In the genomic region with DNA sequence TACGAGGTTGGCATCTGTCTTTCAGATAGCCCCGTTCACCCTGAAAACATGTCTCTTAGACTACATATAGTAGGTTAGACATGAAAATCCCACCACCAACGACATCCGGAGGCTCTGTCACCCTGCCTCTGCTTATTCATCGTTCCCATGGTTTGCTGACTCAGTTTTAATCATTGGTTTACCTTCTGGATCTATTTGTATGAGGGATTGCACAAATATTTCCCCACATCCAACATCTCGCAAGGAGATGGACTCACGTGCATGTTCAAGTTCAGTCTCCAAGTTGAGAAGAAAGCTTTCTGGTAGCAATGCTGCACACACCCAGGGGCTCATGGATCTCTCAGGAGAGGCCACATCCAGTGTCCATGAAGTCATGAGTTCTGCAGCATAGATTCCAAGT, we compare ENCODE assay signal across 30 cellular contexts. TPM values are rescaled to one million over a fixed set of nuclear protein-coding genes. Genes with fewer than 3 reads are reported as not detected.
DNase-seq lines count a peak whose midpoint lies in the region; ATAC-seq, FAIRE-seq and TF ChIP-seq lines count a peak whose summit lies in the region.
"Had no signal": no experiment of that assay in that cellular context is flagged by ENCODE, and none has a peak within 500 bp of the region (broad histone marks: within the 10 kb centered on the region; RNA-seq: fewer than 3 reads in every experiment).

No MANE protein-coding gene starts in this region.

- no peaks in the 10 kb centered on the region for H4K20me1 ChIP-seq in Karpas-422 (ENCODE audit: insufficient read depth, low read depth, low read length)
- no peaks in the 10 kb centered on the region for H4K20me1 ChIP-seq in keratinocyte (ENCODE audit: control insufficient read depth, extremely low read depth, insufficient read depth, low read length)

- H3K4me3 ChIP-seq in Karpas-422 (ENCODE audit: low read length) (no peak overlapping the region), bronchial epithelial cell (ENCODE audit: low read depth, low read length) (no peak overlapping the region), keratinocyte (ENCODE audit: control insufficient read depth in 2 of 3, extremely low read depth in 1 of 3, insufficient read depth in 2 of 3, low read depth in 1 of 3, low read length in 3 of 3) (no peak overlapping the region), ascending aorta (no peak overlapping the region)
- H3K4me3 ChIP-seq: gastroesophageal sphincter, SJCRH30, spleen, testis, uterus had no signal

- DNase-seq in Daoy (ENCODE audit: low read depth) = peak; percentile 4
- peak; percentile 6 for DNase-seq in Karpas-422
- DNase-seq in bronchial epithelial cell (ENCODE audit: low read depth) = peak; percentile 81
- no peak for DNase-seq in keratinocyte (ENCODE audit: low read depth, low spot score)
- no peak for DNase-seq in NCI-H2196 treated with DMSO at 0.1 percent for 48 hours (lab: John Stamatoyannopoulos, UW; ENCODE audit: unreplicated experiment)
- no peak for DNase-seq in ascending aorta (ENCODE audit: low spot score in 2 of 2)
- DNase-seq: activated CD8-positive, alpha-beta memory T cell treated with anti-CD3 and anti-CD28 coated beads, Interleukin-2, amount 50 U/mL, for 4 hours; activated effector memory CD4-positive, alpha-beta T cell treated with anti-CD3 and anti-CD28 coated beads, Interleukin-2, amount 50 U/mL, for 16 hours; AML-193; CD8-positive, alpha-beta T cell; dermis blood vessel endothelial cell; DMS153; left cardiac atrium; mesendoderm; naive B cell; NCI-H1092 treated with DMSO at 0.1 percent for 48 hours; NCI-H2029 treated with DMSO at 0.1 percent for 48 hours; NCI-H82; nucleus accumbens; OCI-M1; SJCRH30; spleen; stimulated activated CD4-positive, alpha-beta T cell treated with anti-CD3 and anti-CD28 coated beads, Interleukin-4, amount 100 ng/mL, for 1 hour; stimulated activated naive CD4-positive, alpha-beta T cell; testis; uterus had no signal

- no peak overlapping the region for H3K9ac ChIP-seq in Karpas-422 (ENCODE audit: low read length)
- H3K9ac ChIP-seq in keratinocyte (ENCODE audit: control insufficient read depth, extremely low read depth, insufficient read depth, low read length) = no peak overlapping the region

- dilution Hi-C loops in keratinocyte (cut with MboI; ENCODE audit: extremely low pct_ligation_motif_present, low sequenced_read_pairs) = no loop called here

- TF ChIP-seq CTCF in bronchial epithelial cell (IDR thresholded peaks at IDR 0.05; ENCODE audit: insufficient read depth, low read length, severe bottlenecking) (no peak), keratinocyte (optimal IDR thresholded peaks at IDR 0.05 in 1 of 3, IDR thresholded peaks at IDR 0.05 in 1 of 3, conservative IDR thresholded peaks at IDR 0.05 in 1 of 3; ENCODE audit: extremely low read depth in 1 of 3, insufficient read depth in 2 of 3, low read length in 3 of 3) (no peak), ascending aorta (IDR thresholded peaks at IDR 0.05) (no peak)

- ATAC-seq in GM19324 (IDR thresholded peaks at IDR 0.05; ENCODE audit: low FRiP score, unreplicated experiment) = no peak
- ATAC-seq in GM19328 (IDR thresholded peaks at IDR 0.05; ENCODE audit: unreplicated experiment) = no peak
- ATAC-seq: CD8-positive, alpha-beta T cell; gastroesophageal sphincter; left cardiac atrium had no signal

- H3K9me1 ChIP-seq in keratinocyte (ENCODE audit: control insufficient read depth, extremely low read depth, insufficient read depth, low read length) = no peaks in the 10 kb centered on the region

- H3K4me2 ChIP-seq in Karpas-422 (ENCODE audit: low read depth, low read length, poor library complexity, severe bottlenecking) (no peak overlapping the region), keratinocyte (ENCODE audit: control insufficient read depth, extremely low read depth, insufficient read depth, low read depth, low read length) (no peak overlapping the region)

- FAIRE-seq in bronchial epithelial cell (lab: Jason Lieb, UNC) (peak; percentile 91), keratinocyte (lab: Jason Lieb, UNC) (peak; percentile 5)

- intact Hi-C loops in ascending aorta (cut with DNase I) = no loop called here

- H3K9me3 ChIP-seq in Karpas-422 (ENCODE audit: low read length) (no peaks in the 10 kb centered on the region), keratinocyte (ENCODE audit: control insufficient read depth, low read depth, low read length) (peaks cover 1% of the 10 kb centered on the region), ascending aorta (no peaks in the 10 kb centered on the region)
- H3K9me3 ChIP-seq: gastroesophageal sphincter, SJCRH30, spleen, testis, uterus had no signal

- H3K79me2 ChIP-seq in Karpas-422 (ENCODE audit: low read length) (no peaks in the 10 kb centered on the region), keratinocyte (ENCODE audit: control insufficient read depth, insufficient read depth, low read length) (no peaks in the 10 kb centered on the region)

- H2AFZ ChIP-seq in Karpas-422 (ENCODE audit: low read length) (no peak overlapping the region), keratinocyte (ENCODE audit: control insufficient read depth, low read length) (no peak overlapping the region)

- no peak overlapping the region for H3K27ac ChIP-seq in Karpas-422 (ENCODE audit: low read length)
- H3K27ac ChIP-seq in keratinocyte (ENCODE audit: control insufficient read depth, insufficient read depth, low read length) = no peak overlapping the region
- H3K27ac ChIP-seq in ascending aorta = no peak overlapping the region
- H3K27ac ChIP-seq: gastroesophageal sphincter, SJCRH30, spleen, testis, uterus had no signal

- no peaks in the 10 kb centered on the region for H3K27me3 ChIP-seq in Karpas-422 (ENCODE audit: low read length)
- no peaks in the 10 kb centered on the region for H3K27me3 ChIP-seq in bronchial epithelial cell (ENCODE audit: control insufficient read depth, insufficient read depth, low read length)
- no peaks in the 10 kb centered on the region for H3K27me3 ChIP-seq in keratinocyte (ENCODE audit: control insufficient read depth, extremely low read depth, insufficient read depth, low read length)
- no peaks in the 10 kb centered on the region for H3K27me3 ChIP-seq in ascending aorta
- H3K27me3 ChIP-seq: gastroesophageal sphincter, SJCRH30, testis, uterus had no signal

- H3K36me3 ChIP-seq in Karpas-422 (ENCODE audit: insufficient read depth, low read length) (no peaks in the 10 kb centered on the region), bronchial epithelial cell (ENCODE audit: control insufficient read depth, insufficient read depth, low read length) (no peaks in the 10 kb centered on the region), keratinocyte (ENCODE audit: control insufficient read depth in 2 of 2, extremely low read depth in 1 of 2, insufficient read depth in 2 of 2, low read length in 2 of 2) (no peaks in the 10 kb centered on the region), ascending aorta (no peaks in the 10 kb centered on the region)
- H3K36me3 ChIP-seq: gastroesophageal sphincter, SJCRH30, spleen, uterus had no signal

- 0 out of 2 replicates have a peak, but pooled peaks cover 2% of the 10 kb centered on the region for H3K4me1 ChIP-seq in Karpas-422 (ENCODE audit: low read length)
- no peaks in the 10 kb centered on the region for H3K4me1 ChIP-seq in keratinocyte (ENCODE audit: control insufficient read depth, extremely low read depth, insufficient read depth, low read length)
- H3K4me1 ChIP-seq in ascending aorta = no peaks in the 10 kb centered on the region
- H3K4me1 ChIP-seq: gastroesophageal sphincter, SJCRH30, spleen, testis, uterus had no signal

- no peaks in the 10 kb centered on the region for H3K9me2 ChIP-seq in Karpas-422 (replicated peaks; ENCODE audit: insufficient read depth, low read length)

RNA-seq across cellular contexts. Expression of a gene that starts 10.8 kb away (rescaled TPM):
- 38.2 and 45.0 TPM in 2 replicates for total RNA-seq in Daoy (2014; rRNA removed; shearing (Covaris generic))
- total RNA-seq in Karpas-422 (2014; rRNA removed; shearing (Covaris generic); ENCODE audit: low replicate concordance) = 16.8 and 24.1 TPM in 2 replicates
- total RNA-seq in bronchial epithelial cell (25.0 and 28.0 TPM in 2 replicates), ascending aorta (7.8 TPM)
- 54.7 to 69.0 TPM (median 55.5 TPM) in 3 replicates for polyA plus RNA-seq in keratinocyte
- 40.2 TPM for polyA plus RNA-seq in keratinocyte (2011; ENCODE audit: low read depth)
- polyA plus RNA-seq in keratinocyte (2011; cell fraction: cytosol; rRNA removed) = 52.8 and 90.5 TPM in 2 replicates
- 23.5 and 31.1 TPM in 2 replicates for polyA plus RNA-seq in keratinocyte (2011; cell fraction: nucleus; rRNA removed)
- 43.4 and 60.5 TPM in 2 replicates for polyA plus RNA-seq in keratinocyte (2012; ENCODE audit: low replicate concordance)
- polyA minus RNA-seq in keratinocyte = 1.6 to 16.9 TPM (median 15.5 TPM) in 3 replicates
- polyA minus RNA-seq in keratinocyte (2011; cell fraction: cytosol; rRNA and poly(A)+ RNA removed) = 18.0 TPM
- polyA minus RNA-seq in keratinocyte (2011; cell fraction: nucleus; rRNA and poly(A)+ RNA removed) = 5.0 and 6.1 TPM in 2 replicates

RNA-seq across cellular contexts. Expression of a gene that starts 11.1 kb away (rescaled TPM):
- total RNA-seq in Daoy (2014; rRNA removed; shearing (Covaris generic)) = 11.5 TPM in 2 replicates
- 23.6 and 23.8 TPM in 2 replicates for total RNA-seq in Karpas-422 (2014; rRNA removed; shearing (Covaris generic); ENCODE audit: low replicate concordance)
- total RNA-seq in bronchial epithelial cell = 18.4 and 24.6 TPM in 2 replicates
- polyA plus RNA-seq in keratinocyte = 74.7 to 96.3 TPM (median 79.0 TPM) in 3 replicates
- 23.4 TPM for polyA plus RNA-seq in keratinocyte (2011; ENCODE audit: low read depth)
- 53.7 and 59.5 TPM in 2 replicates for polyA plus RNA-seq in keratinocyte (2011; cell fraction: cytosol; rRNA removed)
- 83.3 and 85.4 TPM in 2 replicates for polyA plus RNA-seq in keratinocyte (2011; cell fraction: nucleus; rRNA removed)
- polyA plus RNA-seq in keratinocyte (2012; ENCODE audit: low replicate concordance) = 38.7 and 83.4 TPM in 2 replicates
- polyA minus RNA-seq in keratinocyte = 46.4 to 57.1 TPM (median 51.7 TPM) in 3 replicates
- polyA minus RNA-seq in keratinocyte (2011; cell fraction: cytosol; rRNA and poly(A)+ RNA removed) = 34.7 TPM
- polyA minus RNA-seq in keratinocyte (2011; cell fraction: nucleus; rRNA and poly(A)+ RNA removed) = 24.0 and 34.3 TPM in 2 replicates
- 8.8 TPM for total RNA-seq in ascending aorta

RNA-seq across cellular contexts. Expression of a gene that starts 50.2 kb away (rescaled TPM):
- total RNA-seq in Daoy (2014; rRNA removed; shearing (Covaris generic)) = 115 and 118 TPM in 2 replicates
- 1.6 TPM in 1 of 2 replicates, not detected in the other for total RNA-seq in Karpas-422 (2014; rRNA removed; shearing (Covaris generic); ENCODE audit: low replicate concordance)
- total RNA-seq in bronchial epithelial cell (not detected in 2 replicates), ascending aorta (not detected)
- not detected in 3 replicates for polyA plus RNA-seq in keratinocyte
- polyA plus RNA-seq in keratinocyte (2011; ENCODE audit: low read depth) = not detected
- not detected in 2 replicates for polyA plus RNA-seq in keratinocyte (2011; cell fraction: cytosol; rRNA removed)
- polyA plus RNA-seq in keratinocyte (2011; cell fraction: nucleus; rRNA removed) = not detected in 2 replicates
- not detected in 2 replicates for polyA plus RNA-seq in keratinocyte (2012; ENCODE audit: low replicate concordance)
- polyA minus RNA-seq in keratinocyte = not detected in 3 replicates
- not detected for polyA minus RNA-seq in keratinocyte (2011; cell fraction: cytosol; rRNA and poly(A)+ RNA removed)
- not detected in 2 replicates for polyA minus RNA-seq in keratinocyte (2011; cell fraction: nucleus; rRNA and poly(A)+ RNA removed)
- total RNA-seq: CD8-positive, alpha-beta T cell; dermis blood vessel endothelial cell; gastroesophageal sphincter; left cardiac atrium; spleen; T-helper 1 cell treated with Interleukin-12 subunit alpha and Interleukin-12 subunit beta and Interleukin-4 antibody, amounts not matched to agents 30 ng/mL and 1 ng/mL, for 36 hours had no signal
- polyA plus RNA-seq: spleen had no signal

Comparison
In these comparisons a context has a peak if more than half of its experiments do, and no peak if none do; other contexts are left out.
1. DNase-seq: peak in Daoy (single experiment), Karpas-422 (single experiment) and bronchial epithelial cell (single experiment); none in keratinocyte (single experiment), NCI-H2196 treated with DMSO at 0.1 percent for 48 hours (single experiment) and ascending aorta (0 of 2).
2. RNA of a gene that starts 50.2 kb away (total RNA-seq): 115 to 118 TPM in Daoy; 1.6 TPM in Karpas-422, not detected in bronchial epithelial cell and not detected in ascending aorta (single experiment); every median in the first group is over 10 times any median in the second.